ENCODE assay signal across 1 cellular context in the genomic region with DNA sequence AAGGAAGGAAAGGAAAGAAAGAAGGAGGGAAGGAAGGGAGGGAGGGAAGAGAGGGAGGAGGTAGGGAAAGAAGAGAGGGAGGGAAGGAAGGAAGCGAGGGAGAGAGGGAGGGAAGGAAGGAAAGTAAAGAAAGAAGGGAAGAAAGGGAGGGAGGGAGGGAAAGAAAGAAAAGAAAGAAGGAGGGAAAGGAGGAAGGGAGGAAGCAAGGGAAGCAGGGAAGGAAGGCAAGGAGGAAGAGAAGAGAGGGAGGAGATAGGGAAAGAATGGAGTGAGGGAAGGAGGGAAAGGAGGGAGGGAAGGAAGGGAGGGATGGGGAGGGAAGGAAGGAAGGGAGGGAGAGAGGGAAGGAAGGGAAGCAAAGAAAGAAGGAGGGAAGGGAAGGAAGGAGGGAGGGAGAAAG.
A peak's percentile ranks its signal among the peaks of the same experiment; 100 is the strongest.
TF ChIP-seq lines count a peak whose summit lies in the region.

No MANE protein-coding gene starts in this region.

TF ChIP-seq in GM12878, 131 proteins besides CTCF, POLR2A, EP300 and RAD21 (continued from another document):
- TF ChIP-seq ZNF384 (IDR thresholded peaks at IDR 0.05; ENCODE audit: borderline replicate concordance, low read depth, low read length), result no peak
- TF ChIP-seq ZNF274 (IDR thresholded peaks at IDR 0.05; ENCODE audit: insufficient read depth, insufficient read length), result no peak
- no peak for TF ChIP-seq DPF2 (IDR thresholded peaks at IDR 0.05)
- TF ChIP-seq BRCA1 (IDR thresholded peaks at IDR 0.05; ENCODE audit: low read depth, low read length), result no peak
- TF ChIP-seq IKZF2 (IDR thresholded peaks at IDR 0.05), result peak in 1 of 2 experiments; percentile 37; a peak in 1 of 4 replicates
- no peak for TF ChIP-seq CREM (IDR thresholded peaks at IDR 0.05; ENCODE audit: low read depth)
- TF ChIP-seq HDGF (IDR thresholded peaks at IDR 0.05), result 0 out of 2 replicates have a peak, but pooled peaks have one; percentile 36
- TF ChIP-seq, protein P1, sequence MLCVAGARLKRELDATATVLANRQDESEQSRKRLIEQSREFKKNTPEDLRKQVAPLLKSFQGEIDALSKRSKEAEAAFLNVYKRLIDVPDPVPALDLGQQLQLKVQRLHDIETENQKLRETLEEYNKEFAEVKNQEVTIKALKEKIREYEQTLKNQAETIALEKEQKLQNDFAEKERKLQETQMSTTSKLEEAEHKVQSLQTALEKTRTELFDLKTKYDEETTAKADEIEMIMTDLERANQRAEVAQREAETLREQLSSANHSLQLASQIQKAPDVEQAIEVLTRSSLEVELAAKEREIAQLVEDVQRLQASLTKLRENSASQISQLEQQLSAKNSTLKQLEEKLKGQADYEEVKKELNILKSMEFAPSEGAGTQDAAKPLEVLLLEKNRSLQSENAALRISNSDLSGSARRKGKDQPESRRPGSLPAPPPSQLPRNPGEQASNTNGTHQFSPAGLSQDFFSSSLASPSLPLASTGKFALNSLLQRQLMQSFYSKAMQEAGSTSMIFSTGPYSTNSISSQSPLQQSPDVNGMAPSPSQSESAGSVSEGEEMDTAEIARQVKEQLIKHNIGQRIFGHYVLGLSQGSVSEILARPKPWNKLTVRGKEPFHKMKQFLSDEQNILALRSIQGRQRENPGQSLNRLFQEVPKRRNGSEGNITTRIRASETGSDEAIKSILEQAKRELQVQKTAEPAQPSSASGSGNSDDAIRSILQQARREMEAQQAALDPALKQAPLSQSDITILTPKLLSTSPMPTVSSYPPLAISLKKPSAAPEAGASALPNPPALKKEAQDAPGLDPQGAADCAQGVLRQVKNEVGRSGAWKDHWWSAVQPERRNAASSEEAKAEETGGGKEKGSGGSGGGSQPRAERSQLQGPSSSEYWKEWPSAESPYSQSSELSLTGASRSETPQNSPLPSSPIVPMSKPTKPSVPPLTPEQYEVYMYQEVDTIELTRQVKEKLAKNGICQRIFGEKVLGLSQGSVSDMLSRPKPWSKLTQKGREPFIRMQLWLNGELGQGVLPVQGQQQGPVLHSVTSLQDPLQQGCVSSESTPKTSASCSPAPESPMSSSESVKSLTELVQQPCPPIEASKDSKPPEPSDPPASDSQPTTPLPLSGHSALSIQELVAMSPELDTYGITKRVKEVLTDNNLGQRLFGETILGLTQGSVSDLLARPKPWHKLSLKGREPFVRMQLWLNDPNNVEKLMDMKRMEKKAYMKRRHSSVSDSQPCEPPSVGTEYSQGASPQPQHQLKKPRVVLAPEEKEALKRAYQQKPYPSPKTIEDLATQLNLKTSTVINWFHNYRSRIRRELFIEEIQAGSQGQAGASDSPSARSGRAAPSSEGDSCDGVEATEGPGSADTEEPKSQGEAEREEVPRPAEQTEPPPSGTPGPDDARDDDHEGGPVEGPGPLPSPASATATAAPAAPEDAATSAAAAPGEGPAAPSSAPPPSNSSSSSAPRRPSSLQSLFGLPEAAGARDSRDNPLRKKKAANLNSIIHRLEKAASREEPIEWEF (IDR thresholded peaks at IDR 0.05; ENCODE audit: insufficient replicate concordance, low read depth, low read length), result no peak
- TF ChIP-seq RFX5 (IDR thresholded peaks at IDR 0.05; ENCODE audit: low read depth, low read length), result no peak
- no peak for TF ChIP-seq IKZF1 (conservative IDR thresholded peaks at IDR 0.05)
- TF ChIP-seq RUNX3 (IDR thresholded peaks at IDR 0.05; ENCODE audit: low read length), result no peak
- no peak for TF ChIP-seq ZNF622 (IDR thresholded peaks at IDR 0.05)
- no peak for TF ChIP-seq MTA3 (IDR thresholded peaks at IDR 0.05; ENCODE audit: borderline replicate concordance, low read length)
- TF ChIP-seq JUNB (IDR thresholded peaks at IDR 0.05), result no peak
- no peak for TF ChIP-seq SRF (IDR thresholded peaks at IDR 0.05; ENCODE audit: low read depth in 2 of 2, low read length in 2 of 2)
TF ChIP-seq in GM12878: peak in this region for 2.
